Comparison of ENCODE assay signal across 16 cellular contexts in genomic region chr1:160129558-160129957, GRCh38. TPM values are rescaled to one million over a fixed set of nuclear protein-coding genes. Genes with fewer than 3 reads are reported as not detected.
"Had no signal": no experiment of that assay in that cellular context is flagged by ENCODE, and none has a peak within 500 bp of the region (broad histone marks: within the 10 kb centered on the region; RNA-seq: fewer than 3 reads in every experiment).

No MANE protein-coding gene starts in this region.

- DNase-seq: activated naive CD4-positive, alpha-beta T cell; midbrain; ovary; stimulated activated CD4-positive, alpha-beta T cell treated with anti-CD3 and anti-CD28 coated beads, Interleukin-4, amount 100 ng/mL, for 24 hours; stimulated activated naive CD4-positive, alpha-beta T cell treated with Interleukin-2 at 50 U/mL for 16 hours had no signal

- H3K36me3 ChIP-seq: ovary, suprapubic skin had no signal

- H3K27me3 ChIP-seq: ovary, suprapubic skin had no signal

- ATAC-seq: activated CD4-positive, CD25-positive, alpha-beta regulatory T cell treated with anti-CD3 and anti-CD28 coated beads, Interleukin-2, amount 50 U/mL, for 24 hours had no signal

- H3K4me3 ChIP-seq: ovary, SK-N-MC, skin epidermis, suprapubic skin had no signal

- H3K9me3 ChIP-seq: ovary, suprapubic skin had no signal

- H3K27ac ChIP-seq: ovary, SK-N-MC, skin epidermis, suprapubic skin had no signal

RNA-seq across cellular contexts. Expression of gene ATP1A2, which starts 14.0 kb away (rescaled TPM):
- total RNA-seq: activated CD8-positive, alpha-beta memory T cell treated with anti-CD3 and anti-CD28 coated beads for 36 hours; bronchial epithelial cell; lung microvascular endothelial cell had no signal

RNA-seq across cellular contexts. Expression of gene ATP1A4, which starts 21.8 kb away (rescaled TPM):
- total RNA-seq: activated CD8-positive, alpha-beta memory T cell treated with anti-CD3 and anti-CD28 coated beads for 36 hours; bronchial epithelial cell; chondrocyte; lung microvascular endothelial cell; suprapubic skin had no signal

RNA-seq across cellular contexts. Expression of gene KCNJ9, which starts 48.2 kb away (rescaled TPM):
- total RNA-seq: activated CD8-positive, alpha-beta memory T cell treated with anti-CD3 and anti-CD28 coated beads for 36 hours; chondrocyte; lung microvascular endothelial cell; myocyte; ovary; ureter had no signal
- polyA plus RNA-seq: esophagus had no signal

RNA-seq across cellular contexts. Expression of gene KCNJ10, which starts 59.6 kb away (rescaled TPM):
- total RNA-seq: activated CD8-positive, alpha-beta memory T cell treated with anti-CD3 and anti-CD28 coated beads for 36 hours; bronchial epithelial cell; chondrocyte; lung microvascular endothelial cell; myocyte; suprapubic skin; ureter had no signal
- polyA plus RNA-seq: esophagus had no signal
